ENCODE assay signal across 8 cellular contexts in the genomic region with DNA sequence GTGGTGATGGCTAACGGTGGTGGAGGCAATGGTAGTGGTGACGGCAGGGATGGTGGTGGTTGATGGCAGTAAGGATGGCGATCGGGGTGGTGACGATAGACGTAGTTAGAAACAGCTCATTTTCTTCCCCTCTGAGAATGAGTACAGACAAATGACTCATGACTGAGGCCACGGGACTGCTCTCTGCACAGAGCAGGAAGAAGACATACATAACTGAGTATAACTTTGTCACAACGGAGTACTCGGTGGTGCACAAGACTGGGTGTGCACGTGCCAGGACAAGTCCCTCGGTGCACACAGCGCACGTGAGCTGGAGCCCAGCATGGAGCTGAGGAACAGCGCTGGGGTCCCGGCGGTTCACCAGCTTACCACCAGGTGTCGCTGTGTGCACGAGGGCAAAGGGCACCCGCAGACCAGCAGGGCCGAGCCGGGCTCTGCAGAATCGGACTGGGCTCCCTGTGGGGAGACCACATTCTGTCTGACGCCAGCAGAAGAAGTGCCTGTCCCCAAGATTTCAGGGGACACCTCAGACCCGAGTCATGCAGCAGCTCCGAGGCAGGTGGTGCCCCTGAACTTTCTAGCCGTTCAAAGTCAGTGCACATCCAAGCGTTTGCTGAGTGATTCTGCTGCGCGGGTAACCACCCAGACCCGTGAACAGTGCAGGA.
DNase-seq lines count a peak whose midpoint lies in the region; ATAC-seq and TF ChIP-seq lines count a peak whose summit lies in the region.

No MANE protein-coding gene starts in this region.

- TF ChIP-seq CTCF in glutamatergic neuron (IDR thresholded peaks at IDR 0.05; ENCODE audit: partially characterized antibody, unreplicated experiment): peak; percentile 99
- peak; percentile 89 for TF ChIP-seq CTCF in psoas muscle (IDR thresholded peaks at IDR 0.05)

- H3K36me3 Mint-ChIP-seq in glutamatergic neuron (ENCODE audit: unreplicated experiment): no peaks in the 10 kb centered on the region

- no peak overlapping the region for H3K4me3 Mint-ChIP-seq in glutamatergic neuron (ENCODE audit: unreplicated experiment)

- H3K4me1 ChIP-seq in psoas muscle: no peaks in the 10 kb centered on the region
- H3K4me1 ChIP-seq in aorta (ENCODE audit: control insufficient read depth in 1 of 2, insufficient read depth in 2 of 2, low read length in 2 of 2): no peaks in the 10 kb centered on the region

- H3K4me3 ChIP-seq in psoas muscle (no peak overlapping the region), aorta (ENCODE audit: low read length in 2 of 2) (no peak overlapping the region)

- 30 to 32% (median 32%) methylated on average over 30 of the region's 30 CpGs for WGBS in psoas muscle, 3 donors
- 31 to 32% methylated on average over 30 of the region's 30 CpGs for WGBS in aorta, 2 donors

- H3K27me3 Mint-ChIP-seq in glutamatergic neuron (ENCODE audit: unreplicated experiment): peaks cover 10% of the 10 kb centered on the region

- H3K27me3 ChIP-seq in psoas muscle (ENCODE audit: insufficient read depth in 3 of 3, low read length in 2 of 3) (no peaks in the 10 kb centered on the region), aorta (ENCODE audit: control insufficient read depth in 1 of 2, insufficient read depth in 2 of 2, low read length in 1 of 2) (no peaks in the 10 kb centered on the region)

- DNase-seq in A172 (ENCODE audit: low spot score) (peak; percentile 18), RPMI8226 (peak; percentile 70), glutamatergic neuron (peak; percentile 92), psoas muscle (peak; percentile 65 to 83), aorta (peak; percentile 62 to 91)
- DNase-seq in activated effector memory CD4-positive, alpha-beta T cell treated with anti-CD3 and anti-CD28 coated beads, Interleukin-2, amount 50 U/mL, for 16 hours: peak; percentile 89

- peaks cover 17% of the 10 kb centered on the region for H3K4me1 Mint-ChIP-seq in glutamatergic neuron (ENCODE audit: low read depth, unreplicated experiment)

- H3K36me3 ChIP-seq in psoas muscle (ENCODE audit: insufficient read depth in 1 of 2, low read depth in 1 of 2) (no peaks in the 10 kb centered on the region), aorta (ENCODE audit: control insufficient read depth in 1 of 2, insufficient read depth in 2 of 2, low read length in 1 of 2) (no peaks in the 10 kb centered on the region)

- ATAC-seq in GM18502 (IDR thresholded peaks at IDR 0.05; ENCODE audit: poor library complexity, unreplicated experiment): peak; percentile 61
- ATAC-seq in HG03135 (IDR thresholded peaks at IDR 0.05; ENCODE audit: unreplicated experiment): peak; percentile 62
- peak; percentile 77 to 90 (median 85) for ATAC-seq in psoas muscle
- ATAC-seq in aorta (ENCODE audit: low FRiP score): peak; percentile 77

- intact Hi-C loops in psoas muscle (cut with DNase I): loop anchor here (2.0 to 10.0 kb wide), 5 partner anchors 187 to 521 kb away; a partner anchor contains a TSS
- intact Hi-C loops in aorta (cut with DNase I): loop anchor here (5.0 to 10.0 kb wide), 3 partner anchors 441 to 561 kb away; no protein-coding TSS in a partner anchor

- H3K27ac ChIP-seq in psoas muscle: no peak overlapping the region
- H3K27ac ChIP-seq in aorta (ENCODE audit: low read depth in 1 of 2, low read length in 2 of 2): no peak overlapping the region

- no peak overlapping the region for H3K27ac Mint-ChIP-seq in glutamatergic neuron (ENCODE audit: unreplicated experiment)

- H3K9me3 ChIP-seq in psoas muscle: no peaks in the 10 kb centered on the region
- no peaks in the 10 kb centered on the region for H3K9me3 ChIP-seq in aorta (ENCODE audit: control insufficient read depth, low read length)

- H3K9me3 Mint-ChIP-seq in glutamatergic neuron (ENCODE audit: unreplicated experiment): no peaks in the 10 kb centered on the region

Comparison
In these comparisons a context has a peak if more than half of its experiments do, and no peak if none do; other contexts are left out.
1. DNase-seq: peak in every context shown above with its lines; median percentile 92 in glutamatergic neuron; 89 in activated effector memory CD4-positive, alpha-beta T cell treated with anti-CD3 and anti-CD28 coated beads, Interleukin-2, amount 50 U/mL, for 16 hours; 76 in aorta; 74 in psoas muscle; 70 in RPMI8226; 18 in A172.